In genomic region chr2:173881466-173881865, GRCh38 we compare ENCODE assay signal across 9 cellular contexts.
DNase-seq lines count a peak whose midpoint lies in the region; ATAC-seq and TF ChIP-seq lines count a peak whose summit lies in the region.
"Had no signal": no experiment of that assay in that cellular context is flagged by ENCODE, and none has a peak within 500 bp of the region (broad histone marks: within the 10 kb centered on the region; RNA-seq: fewer than 3 reads in every experiment).

No MANE protein-coding gene starts in this region.

- peaks cover 0 to 9% of the 10 kb centered on the region in 2 donors for H3K4me1 ChIP-seq in gastrocnemius medialis

- intact Hi-C loops in gastrocnemius medialis (cut with DNase I; ENCODE audit: low total_unique reads), result loop anchor here (5.0 kb wide), 1 partner anchor 156 kb away; no protein-coding TSS in a partner anchor

- H3K4me3 ChIP-seq in cardiac fibroblast (replicated peaks in 1 of 2; ENCODE audit: low read depth in 2 of 2, low read length in 2 of 2) (no peak overlapping the region), gastrocnemius medialis (no peak overlapping the region)

- no peak for TF ChIP-seq POLR2A in gastrocnemius medialis (IDR thresholded peaks at IDR 0.05)

- H3K27me3 ChIP-seq in gastrocnemius medialis, result no peaks in the 10 kb centered on the region

- ATAC-seq in gastrocnemius medialis (peak in 1 of 2 donors; percentile 17), HG02678 (IDR thresholded peaks at IDR 0.05; ENCODE audit: unreplicated experiment) (no peak)

- in situ Hi-C loops in gastrocnemius medialis (cut with MboI; ENCODE audit: low sequenced_read_pairs in 4 of 4), result loop anchor here in 2 of 4 donors (10.0 to 25.0 kb wide), 2 partner anchors 156 to 163 kb away; no protein-coding TSS in a partner anchor

- TF ChIP-seq CTCF in cardiac fibroblast (IDR thresholded peaks at IDR 0.05; ENCODE audit: low read depth, low read length) (no peak), gastrocnemius medialis (IDR thresholded peaks at IDR 0.05 in 4 of 5, conservative IDR thresholded peaks at IDR 0.05 in 1 of 5) (no peak)

- H3K27ac ChIP-seq in gastrocnemius medialis, result no peak overlapping the region

- no peaks in the 10 kb centered on the region for H3K36me3 ChIP-seq in gastrocnemius medialis

- no peaks in the 10 kb centered on the region for H3K9me3 ChIP-seq in gastrocnemius medialis

- DNase-seq in NCI-H2227 treated with DMSO at 0.1 percent for 48 hours (lab: John Stamatoyannopoulos, UW), result peak; percentile 32
- DNase-seq in NCI-H2227 (lab: John Stamatoyannopoulos, UW; ENCODE audit: unreplicated experiment), result no peak
- peak; percentile 42 for DNase-seq in NCI-H2196 (lab: John Stamatoyannopoulos, UW; ENCODE audit: unreplicated experiment)
- DNase-seq in cardiac fibroblast (ENCODE audit: low read depth in 2 of 2), result peak; percentile 33 to 80
- DNase-seq in gastrocnemius medialis, result peak; percentile 10 to 30
- DNase-seq in cortex of kidney (lab: John Stamatoyannopoulos, UW), result no peak
- DNase-seq in activated CD4-positive, CD25-positive, alpha-beta regulatory T cell (lab: John Stamatoyannopoulos, UW), result no peak
- DNase-seq: activated B cell treated with CpG ODN at 0.5 μM for 24 hours had no signal

Comparison
In these comparisons a context has a peak if more than half of its experiments do, and no peak if none do; other contexts are left out.
1. DNase-seq: peak in NCI-H2227 treated with DMSO at 0.1 percent for 48 hours (single experiment), NCI-H2196 (single experiment), cardiac fibroblast (2 of 2) and gastrocnemius medialis (2 of 2); none in NCI-H2227 (single experiment), cortex of kidney (single experiment) and activated CD4-positive, CD25-positive, alpha-beta regulatory T cell (0 of 4).